8 cellular contexts compared by ENCODE assay signal in genomic region chr10:119608316-119609155, GRCh38. TPM values are rescaled to one million over a fixed set of nuclear protein-coding genes. Genes with fewer than 3 reads are reported as not detected.
A peak's percentile ranks its signal among the peaks of the same experiment; 100 is the strongest.
DNase-seq lines count a peak whose midpoint lies in the region; ATAC-seq and TF ChIP-seq lines count a peak whose summit lies in the region.

No MANE protein-coding gene starts in this region.

- CTCF ChIA-PET in A673 (lab: Charles Lee), result interaction anchor here (0.5 to 0.6 kb wide), 5 partner anchors 13 to 495 kb away, joined by 3 to 6 read pairs (median 3); no protein-coding TSS in a partner anchor
- CTCF ChIA-PET in MCF 10A (lab: Yijun Ruan, JAX), result interaction anchor here (0.5 to 3.4 kb wide), 44 partner anchors 9 to 574 kb away, joined by 3 to 37 read pairs (median 4); no protein-coding TSS in a partner anchor

- no peak overlapping the region for H3K4me3 ChIP-seq in A673 (ENCODE audit: low read depth, low read length, poor library complexity, severe bottlenecking)
- no peak overlapping the region for H3K4me3 ChIP-seq in GM12864 (ENCODE audit: low read depth, low read length)

- no peaks in the 10 kb centered on the region for H3K27me3 Mint-ChIP-seq in MCF 10A (ENCODE audit: insufficient read depth, unreplicated experiment)

- H3K4me3 Mint-ChIP-seq in MCF 10A (ENCODE audit: unreplicated experiment), result no peak overlapping the region

- H3K36me3 ChIP-seq in A673 (ENCODE audit: insufficient read depth, low read length, poor library complexity, severe bottlenecking), result no peaks in the 10 kb centered on the region

- peaks cover 5% of the 10 kb centered on the region for H3K4me1 Mint-ChIP-seq in MCF 10A (ENCODE audit: insufficient read depth, unreplicated experiment)

- no peak overlapping the region for H3K27ac Mint-ChIP-seq in MCF 10A (ENCODE audit: low read depth, unreplicated experiment)

- H3K4me1 ChIP-seq in A673 (ENCODE audit: insufficient read depth, low read length, poor library complexity, severe bottlenecking), result no peaks in the 10 kb centered on the region

- POLR2A ChIA-PET in A673 (lab: Charles Lee; ENCODE audit: low non-redundant PET) (no interaction called here), MCF 10A (lab: Yijun Ruan, JAX) (interaction anchor here (0.6 to 1.8 kb wide), 11 partner anchors 9 to 117 kb away, joined by 3 to 8 read pairs (median 3); partner anchors contain the start of genes BAG3, INPP5F and TIAL1)

- DNase-seq in A673 (ENCODE audit: low spot score) (peak; percentile 45), GM12864 (ENCODE audit: low read depth) (no peak), RPMI7951 (ENCODE audit: low read depth) (peak; percentile 24), MCF 10A (ENCODE audit: unreplicated experiment) (peak; percentile 66), kidney tubule cell (ENCODE audit: low spot score) (peak; percentile 57), cortex of kidney (lab: John Stamatoyannopoulos, UW) (no peak)
- DNase-seq in stimulated activated CD4-positive, alpha-beta T cell treated with anti-CD3 and anti-CD28 coated beads, TNF-alpha, amount 100 ng/mL, for 24 hours (ENCODE audit: low read depth in 3 of 3), result peak in 2 of 3 experiments; percentile 17 to 23

- H3K27me3 ChIP-seq in A673 (replicated peaks; ENCODE audit: insufficient read depth, low read depth, low read length, poor library complexity), result no peaks in the 10 kb centered on the region

- TF ChIP-seq CTCF in A673 (conservative IDR thresholded peaks at IDR 0.05; ENCODE audit: low read depth, low read length), result peak; percentile 82
- TF ChIP-seq CTCF in GM12864 (IDR thresholded peaks at IDR 0.05; ENCODE audit: low read depth, low read length, missing control alignments), result peak; percentile 30
- peak; percentile 58 for TF ChIP-seq CTCF in MCF 10A (IDR thresholded peaks at IDR 0.05; ENCODE audit: unreplicated experiment)

- intact Hi-C loops in A673 (cut with micrococcal nuclease; ENCODE audit: unreplicated experiment) (loop anchor here (5.0 kb wide), 1 partner anchor 249 kb away; no protein-coding TSS in a partner anchor), MCF 10A (cut with micrococcal nuclease) (loop anchor here (1.0 to 2.0 kb wide), 6 partner anchors 44 to 251 kb away; partner anchors contain the start of gene INPP5F)

- no peak overlapping the region for H3K27ac ChIP-seq in A673 (ENCODE audit: low read depth, low read length, poor library complexity, severe bottlenecking)

- no peak for ATAC-seq in GM19328 (IDR thresholded peaks at IDR 0.05; ENCODE audit: unreplicated experiment)

- H3K9me3 Mint-ChIP-seq in MCF 10A (ENCODE audit: unreplicated experiment), result peaks cover 12% of the 10 kb centered on the region

- no peaks in the 10 kb centered on the region for H3K9me3 ChIP-seq in A673 (ENCODE audit: low read depth, low read length, poor library complexity, severe bottlenecking)

- no TSS peak for BruUV-seq in A673 (replicated peaks; lab: Mats Ljungman, UMichigan)
- no TSS peak for BruUV-seq in MCF 10A (replicated peaks; lab: Mats Ljungman, UMichigan)

- no peaks in the 10 kb centered on the region for H3K36me3 Mint-ChIP-seq in MCF 10A (ENCODE audit: insufficient read depth, unreplicated experiment)

RNA-seq across cellular contexts. Expression of gene TIAL1, which starts 11.8 kb away (rescaled TPM):
- total RNA-seq in A673 (2021), result 176 and 199 TPM in 2 replicates
- 33.2 and 45.2 TPM in 2 replicates for total RNA-seq in RPMI7951 (2014; rRNA removed; shearing (Covaris generic))
- 117 and 149 TPM in 2 replicates for total RNA-seq in MCF 10A (2022)

RNA-seq across cellular contexts. Expression of gene BAG3, which starts 42.6 kb away (rescaled TPM):
- total RNA-seq in A673 (2021), result 56.5 and 57.6 TPM in 2 replicates
- 13.9 and 15.2 TPM in 2 replicates for total RNA-seq in RPMI7951 (2014; rRNA removed; shearing (Covaris generic))
- total RNA-seq in MCF 10A (2022), result 53.7 and 55.2 TPM in 2 replicates

Comparison
In these comparisons a context has a peak if more than half of its experiments do, and no peak if none do; other contexts are left out.
1. DNase-seq: peak in A673 (single experiment), RPMI7951 (single experiment), MCF 10A (single experiment), kidney tubule cell (single experiment) and stimulated activated CD4-positive, alpha-beta T cell treated with anti-CD3 and anti-CD28 coated beads, TNF-alpha, amount 100 ng/mL, for 24 hours (2 of 3); none in GM12864 (single experiment) and cortex of kidney (single experiment).
2. CTCF ChIP-seq: peak in every context shown above with its lines; median percentile 82 in A673; 58 in MCF 10A; 30 in GM12864.